ENCODE assay signal across 17 cellular contexts in genomic region chr1:227140376-227140775, GRCh38.
A peak's percentile ranks its signal among the peaks of the same experiment; 100 is the strongest.
DNase-seq lines count a peak whose midpoint lies in the region; ATAC-seq and TF ChIP-seq lines count a peak whose summit lies in the region.
"Had no signal": no experiment of that assay in that cellular context is flagged by ENCODE, and none has a peak within 500 bp of the region (broad histone marks: within the 10 kb centered on the region; RNA-seq: fewer than 3 reads in every experiment).

No MANE protein-coding gene starts in this region.

- CTCF ChIA-PET in AG04449 (lab: Yijun Ruan, JAX): interaction anchor here (2.0 kb wide), 1 partner anchor 9 kb away, joined by 5 read pairs; no protein-coding TSS in a partner anchor

- POLR2A ChIA-PET in AG04449 (lab: Yijun Ruan, JAX): no interaction called here

- TF ChIP-seq CTCF in AG04449 (IDR thresholded peaks at IDR 0.05; ENCODE audit: insufficient read depth, low read length, missing control alignments): no peak

- H3K4me3 Mint-ChIP-seq in effector memory CD8-positive, alpha-beta T cell: no peak overlapping the region
- H3K4me3 Mint-ChIP-seq: B cell; CD4-positive, alpha-beta T cell; HFFc6 had no signal

- DNase-seq in AG04449 (ENCODE audit: low read depth, low spot score) (peak; percentile 7), EH (ENCODE audit: low read depth) (peak; percentile 10), astrocyte of the hippocampus (ENCODE audit: low read depth, low spot score) (peak; percentile 32), iris pigment epithelial cell (ENCODE audit: low read depth) (peak; percentile 58), GDM1 (lab: John Stamatoyannopoulos, UW) (no peak), NCI-H2107 (lab: John Stamatoyannopoulos, UW) (no peak), activated T-cell treated with anti-CD3 and anti-CD28 coated beads for 4 hours (no peak)
- DNase-seq in effector memory CD8-positive, alpha-beta T cell: no peak
- DNase-seq: ACHN; C1 segment of cervical spinal cord; CD4-positive, alpha-beta T cell; DMS153; DMS79 treated with DMSO at 0.1 percent for 48 hours; GF-D8; HCEC 1CT; HFFc6 had no signal

- no peak for ATAC-seq in effector memory CD8-positive, alpha-beta T cell (replicated peaks)

- no peaks in the 10 kb centered on the region for H3K9me3 Mint-ChIP-seq in effector memory CD8-positive, alpha-beta T cell
- H3K9me3 Mint-ChIP-seq: CD4-positive, alpha-beta T cell; HFFc6 had no signal

- H3K27me3 Mint-ChIP-seq in effector memory CD8-positive, alpha-beta T cell: peaks cover under 1 to 18% of the 10 kb centered on the region in 2 donors
- H3K27me3 Mint-ChIP-seq: B cell; CD4-positive, alpha-beta T cell had no signal

- no peak overlapping the region for H3K27ac Mint-ChIP-seq in effector memory CD8-positive, alpha-beta T cell
- H3K27ac Mint-ChIP-seq: B cell; CD4-positive, alpha-beta T cell; HFFc6 had no signal

- H3K4me1 Mint-ChIP-seq in effector memory CD8-positive, alpha-beta T cell (ENCODE audit: low read depth in 2 of 2): no peaks in the 10 kb centered on the region
- H3K4me1 Mint-ChIP-seq: B cell had no signal

- no peaks in the 10 kb centered on the region for H3K36me3 Mint-ChIP-seq in effector memory CD8-positive, alpha-beta T cell (ENCODE audit: insufficient read depth)

- H3K4me3 ChIP-seq in AG04449 (ENCODE audit: low read depth, low read length): no peak overlapping the region

Comparison
In these comparisons a context has a peak if more than half of its experiments do, and no peak if none do; other contexts are left out.
1. DNase-seq: peak in AG04449 (single experiment), EH (single experiment), astrocyte of the hippocampus (single experiment) and iris pigment epithelial cell (single experiment); none in GDM1 (single experiment), NCI-H2107 (single experiment), activated T-cell treated with anti-CD3 and anti-CD28 coated beads for 4 hours (single experiment) and effector memory CD8-positive, alpha-beta T cell (0 of 3).